Comparison of ENCODE assay signal across 8 cellular contexts in the genomic region with DNA sequence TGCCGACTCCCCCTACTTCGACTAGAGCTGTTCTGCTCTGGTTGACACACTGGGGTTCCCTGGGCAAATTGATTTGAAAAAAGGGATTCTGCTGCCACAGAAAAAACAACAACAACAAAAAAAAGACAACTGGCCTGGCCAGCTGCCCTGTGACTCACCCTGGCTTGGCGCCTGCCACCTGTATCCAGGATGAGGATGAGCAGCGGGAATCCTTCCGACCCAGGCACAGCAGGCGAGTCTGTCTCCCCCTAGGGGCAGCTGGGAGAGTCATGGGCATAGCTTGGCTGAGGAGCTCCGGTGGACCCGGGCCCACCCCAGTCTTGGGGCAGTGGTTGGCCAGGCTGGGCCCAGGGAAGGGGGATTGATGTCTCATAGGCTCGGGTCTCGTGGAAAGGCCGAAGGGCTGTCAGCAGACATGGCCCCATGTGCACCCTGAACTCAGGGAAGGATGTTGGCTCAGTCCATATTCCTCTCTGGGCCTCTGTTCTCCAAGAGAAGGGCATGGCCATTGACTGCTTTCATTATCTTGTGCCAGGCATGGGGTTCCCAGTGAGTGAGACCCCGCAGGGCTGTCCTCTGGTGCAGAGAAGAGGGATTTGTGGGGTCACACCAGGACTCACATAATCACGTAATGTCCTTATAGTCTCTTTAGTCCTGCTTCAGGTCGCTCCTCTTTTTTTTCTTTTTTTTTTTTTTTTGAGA. TPM values are rescaled to one million over a fixed set of nuclear protein-coding genes. Genes with fewer than 3 reads are reported as not detected.
A peak's percentile ranks its signal among the peaks of the same experiment; 100 is the strongest.
DNase-seq lines count a peak whose midpoint lies in the region; ATAC-seq and TF ChIP-seq lines count a peak whose summit lies in the region.

No MANE protein-coding gene starts in this region.

- peaks cover 36% of the 10 kb centered on the region for H3K4me1 ChIP-seq in BLaER1
- H3K4me1 ChIP-seq in NT2/D1 (ENCODE audit: insufficient read depth, insufficient read length) = peaks cover 8% of the 10 kb centered on the region
- peaks cover 0 to 4% (median 0%) of the 10 kb centered on the region in 9 donors for H3K4me1 ChIP-seq in heart right ventricle

- H3K4me3 ChIP-seq in BLaER1 = no peak overlapping the region
- H3K4me3 ChIP-seq in NT2/D1 (ENCODE audit: insufficient read length, low read depth) = no peak overlapping the region
- no peak overlapping the region for H3K4me3 ChIP-seq in heart right ventricle

- H3K4me2 ChIP-seq in BLaER1 = peak overlapping the region; percentile 4; the same call in 1 of the 2 replicates

- H3K4me1 Mint-ChIP-seq in activated naive CD8-positive, alpha-beta T cell treated with anti-CD3 and anti-CD28 coated beads, Interleukin-2, amount 50 U/mL, for 24 hours = no peaks in the 10 kb centered on the region

- H3K27ac ChIP-seq in BLaER1 (no peak overlapping the region), heart right ventricle (no peak overlapping the region)

- H3K27ac Mint-ChIP-seq in activated naive CD8-positive, alpha-beta T cell treated with anti-CD3 and anti-CD28 coated beads, Interleukin-2, amount 50 U/mL, for 24 hours = no peak overlapping the region

- DNase-seq in GM20000 (ENCODE audit: low spot score) (peak; percentile 58), NT2/D1 (ENCODE audit: low read depth, low spot score) (peak; percentile 22), heart right ventricle (peak in 1 of 2 donors; percentile 41), posterior cingulate gyrus (peak; percentile 51 to 95 (median 73))
- peak; percentile 40 for DNase-seq in activated naive CD8-positive, alpha-beta T cell treated with anti-CD3 and anti-CD28 coated beads, Interleukin-2, amount 50 U/mL, for 24 hours

- no peaks in the 10 kb centered on the region for H3K27me3 Mint-ChIP-seq in activated naive CD8-positive, alpha-beta T cell treated with anti-CD3 and anti-CD28 coated beads, Interleukin-2, amount 50 U/mL, for 24 hours

- no peaks in the 10 kb centered on the region for H3K36me3 Mint-ChIP-seq in activated naive CD8-positive, alpha-beta T cell treated with anti-CD3 and anti-CD28 coated beads, Interleukin-2, amount 50 U/mL, for 24 hours (ENCODE audit: low read depth)

- H4K20me1 ChIP-seq in BLaER1 = peaks cover 8% of the 10 kb centered on the region

- H3K36me3 ChIP-seq in BLaER1 = no peaks in the 10 kb centered on the region
- H3K36me3 ChIP-seq in NT2/D1 (ENCODE audit: insufficient read depth, insufficient read length, low read length) = no peaks in the 10 kb centered on the region
- no peaks in the 10 kb centered on the region for H3K36me3 ChIP-seq in heart right ventricle

- H3K9ac ChIP-seq in BLaER1 = no peak overlapping the region
- peak overlapping the region; percentile 8 for H3K9ac ChIP-seq in NT2/D1 (ENCODE audit: insufficient read length, low read depth)

- H3K27me3 ChIP-seq in BLaER1 (no peaks in the 10 kb centered on the region), NT2/D1 (ENCODE audit: insufficient read depth, insufficient read length) (no peaks in the 10 kb centered on the region), heart right ventricle (peaks cover 0 to 7% (median 0%) of the 10 kb centered on the region in 7 donors)

- H3K4me3 Mint-ChIP-seq in activated naive CD8-positive, alpha-beta T cell treated with anti-CD3 and anti-CD28 coated beads, Interleukin-2, amount 50 U/mL, for 24 hours = no peak overlapping the region

- ATAC-seq in activated naive CD8-positive, alpha-beta T cell treated with anti-CD3 and anti-CD28 coated beads, Interleukin-2, amount 50 U/mL, for 24 hours = peak; percentile 31
- ATAC-seq in heart right ventricle (peak in 3 of 8 donors; percentile 18 to 52 (median 37)), HG03108 (IDR thresholded peaks at IDR 0.05; ENCODE audit: unreplicated experiment) (no peak), GM21717 (IDR thresholded peaks at IDR 0.05; ENCODE audit: unreplicated experiment) (no peak)

- intact Hi-C loops in heart right ventricle (cut with DNase I) = loop anchor here in 8 of 10 donors (5.0 to 10.0 kb wide), 7 partner anchors 76 to 361 kb away; a partner anchor contains a TSS
- intact Hi-C loops in posterior cingulate gyrus (cut with DNase I) = loop anchor here (5.0 kb wide), 4 partner anchors 76 to 356 kb away; a partner anchor contains a TSS

- no peaks in the 10 kb centered on the region for H3K9me3 ChIP-seq in BLaER1
- no peaks in the 10 kb centered on the region for H3K9me3 ChIP-seq in NT2/D1 (ENCODE audit: insufficient read depth, low read length)
- H3K9me3 ChIP-seq in heart right ventricle = no peaks in the 10 kb centered on the region

- H3K9me3 Mint-ChIP-seq in activated naive CD8-positive, alpha-beta T cell treated with anti-CD3 and anti-CD28 coated beads, Interleukin-2, amount 50 U/mL, for 24 hours = no peaks in the 10 kb centered on the region

- 45 to 47% methylated on average over 14 of the region's 14 CpGs for WGBS in heart right ventricle, 2 donors

- peak; percentile 46 for TF ChIP-seq CTCF in GM20000 (IDR thresholded peaks at IDR 0.05; ENCODE audit: extremely low read depth, missing control alignments)
- TF ChIP-seq CTCF in heart right ventricle (IDR thresholded peaks at IDR 0.05) = peak; percentile 28 to 74 (median 64)

RNA-seq across cellular contexts. Expression of a gene that starts 10.4 kb away (rescaled TPM):
- 100 to 1,000 TPM in 5 of 10 donors, 10 to 100 TPM in 5; 70.2 to 178 (median 97.2) TPM for total RNA-seq in heart right ventricle
- polyA plus RNA-seq in heart right ventricle = 100 to 1,000 TPM in 1 of 2 donors, 10 to 100 TPM in 1; 38.6 to 112 TPM

RNA-seq across cellular contexts. Expression of a gene that starts 27.7 kb away (rescaled TPM):
- 10 to 100 TPM in 4 of 10 donors, 1 to 10 TPM in 6; 8.3 to 11.7 (median 9.9) TPM for total RNA-seq in heart right ventricle
- polyA plus RNA-seq in heart right ventricle = 10 to 100 TPM in 1 of 2 donors, 1 to 10 TPM in 1; 7.7 to 10.7 TPM
